Comparison of ENCODE assay signal across 11 cellular contexts in genomic region chr5:140011297-140011802, GRCh38. TPM values are rescaled to one million over a fixed set of nuclear protein-coding genes. Genes with fewer than 3 reads are reported as not detected.
DNase-seq lines count a peak whose midpoint lies in the region; ATAC-seq and TF ChIP-seq lines count a peak whose summit lies in the region.
"Had no signal": no experiment of that assay in that cellular context is flagged by ENCODE, and none has a peak within 500 bp of the region (broad histone marks: within the 10 kb centered on the region; RNA-seq: fewer than 3 reads in every experiment).

No MANE protein-coding gene starts in this region.

- peaks cover 9% of the 10 kb centered on the region for H3K27me3 ChIP-seq in suprapubic skin
- H3K27me3 ChIP-seq in H7 (ENCODE audit: control insufficient read depth, insufficient read depth, low read length): peaks cover 3% of the 10 kb centered on the region; the same call in 1 of the 2 replicates

- no peak for TF ChIP-seq EP300 in suprapubic skin (IDR thresholded peaks at IDR 0.05)

- no peaks in the 10 kb centered on the region for H3K36me3 ChIP-seq in suprapubic skin
- no peaks in the 10 kb centered on the region for H3K36me3 ChIP-seq in H7 (replicated peaks; ENCODE audit: control insufficient read depth, insufficient read depth, low read length)

- TF ChIP-seq CTCF in GM12864 (IDR thresholded peaks at IDR 0.05; ENCODE audit: low read depth, low read length, missing control alignments): no peak
- TF ChIP-seq CTCF in fibroblast of mammary gland (conservative IDR thresholded peaks at IDR 0.05; ENCODE audit: control insufficient read depth, insufficient read depth, low read depth, low read length): no peak
- TF ChIP-seq CTCF in suprapubic skin (IDR thresholded peaks at IDR 0.05): no peak

- H3K9me3 ChIP-seq in suprapubic skin: no peaks in the 10 kb centered on the region

- H3K27ac ChIP-seq in suprapubic skin: no peak overlapping the region

- H3K4me3 ChIP-seq in GM12864 (ENCODE audit: low read depth, low read length) (no peak overlapping the region), fibroblast of mammary gland (ENCODE audit: control insufficient read depth, low read depth, low read length) (no peak overlapping the region), suprapubic skin (no peak overlapping the region), H7 (ENCODE audit: insufficient read depth, low read depth, low read length) (no peak overlapping the region)

- H3K4me1 ChIP-seq in suprapubic skin: no peaks in the 10 kb centered on the region

- DNase-seq in GM12864 (ENCODE audit: low read depth): peak; percentile 35
- peak; percentile 28 for DNase-seq in fibroblast of mammary gland (ENCODE audit: low read depth)
- DNase-seq in NCI-H1105 (lab: John Stamatoyannopoulos, UW): no peak
- DNase-seq in suprapubic skin (ENCODE audit: low spot score in 2 of 2): no peak
- DNase-seq in H7: no peak
- DNase-seq: KG1, kidney, T1000 had no signal

- ATAC-seq in GM21526 (IDR thresholded peaks at IDR 0.05; ENCODE audit: low FRiP score, unreplicated experiment) (peak; percentile 81), HG03457 (IDR thresholded peaks at IDR 0.05; ENCODE audit: unreplicated experiment) (peak; percentile 82), esophagus mucosa (no peak)

- no peak for TF ChIP-seq POLR2A in suprapubic skin (IDR thresholded peaks at IDR 0.05)

- WGBS in suprapubic skin: 79% methylated on average over 3 of the region's 3 CpGs

RNA-seq across cellular contexts. Expression of gene NRG2, which starts 31.7 kb away (rescaled TPM):
- total RNA-seq in esophagus mucosa (1.9 TPM), suprapubic skin (1 to 10 TPM; 4.5 to 7.0 (median 5.4) TPM)
- 0.24 TPM in 1 of 2 replicates, not detected in the other for total RNA-seq in H7 (2014; rRNA removed; shearing (Covaris generic))

Comparison
In these comparisons a context has a peak if more than half of its experiments do, and no peak if none do; other contexts are left out.
1. DNase-seq: peak in GM12864 (single experiment) and fibroblast of mammary gland (single experiment); none in NCI-H1105 (single experiment), suprapubic skin (0 of 2) and H7 (single experiment).